In the genomic region with DNA sequence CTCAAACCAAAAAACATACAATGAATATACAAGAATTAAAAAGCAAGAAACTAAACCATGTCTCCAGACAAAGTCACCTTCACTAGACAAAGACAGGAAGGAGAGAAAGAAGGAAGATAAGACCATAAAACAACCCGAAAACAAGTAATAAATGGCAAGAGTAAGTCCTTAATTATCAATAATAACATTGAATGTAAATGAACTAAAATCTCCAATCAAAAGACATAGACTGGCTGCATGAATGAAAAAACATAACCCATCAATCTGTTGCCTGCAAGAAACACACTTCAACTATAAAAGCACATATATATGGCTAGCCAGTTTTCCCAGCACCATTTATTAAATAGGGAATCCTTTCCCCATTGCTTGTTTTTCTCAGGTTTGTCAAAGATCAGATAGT, we compare ENCODE assay signal across 29 cellular contexts.
DNase-seq lines count a peak whose midpoint lies in the region; ATAC-seq, FAIRE-seq and TF ChIP-seq lines count a peak whose summit lies in the region.
"Had no signal": no experiment of that assay in that cellular context is flagged by ENCODE, and none has a peak within 500 bp of the region (broad histone marks: within the 10 kb centered on the region; RNA-seq: fewer than 3 reads in every experiment).

No MANE protein-coding gene starts in this region.

- no peak for TF ChIP-seq POLR2A in K562 (conservative IDR thresholded peaks at IDR 0.05)

- no peak for TF ChIP-seq RAD21 in K562 (CRISPR knock-in tag; conservative IDR thresholded peaks at IDR 0.05 in 1 of 2, IDR thresholded peaks at IDR 0.05 in 1 of 2)

- no peak for ATAC-seq in K562
- ATAC-seq: A549; CD8-positive, alpha-beta T cell had no signal

- H3K36me3 ChIP-seq in K562 (ENCODE audit: control insufficient read depth, insufficient read depth, low read length): no peaks in the 10 kb centered on the region; the same call in 2 of the 3 replicates
- H3K36me3 ChIP-seq: BE2C; BLaER1; BLaER1 treated with 17β-estradiol and CSF1 and Interleukin-3, amounts not matched to agents 10 nM and 100 nM had no signal

- no peak overlapping the region for H3K9ac ChIP-seq in K562 (ENCODE audit: insufficient read depth in 1 of 2, low read depth in 2 of 2, low read length in 2 of 2)
- H3K9ac ChIP-seq: BLaER1; BLaER1 treated with 17β-estradiol and CSF1 and Interleukin-3, amounts not matched to agents 10 nM and 100 nM had no signal

- no peak overlapping the region for H2AFZ ChIP-seq in K562 (ENCODE audit: low read depth, low read length)

- H3K4me1 ChIP-seq in K562 (replicated peaks in 1 of 2; ENCODE audit: control insufficient read depth in 2 of 2, insufficient read depth in 2 of 2, low read length in 2 of 2): no peaks in the 10 kb centered on the region
- H3K4me1 ChIP-seq: A549; BE2C; BLaER1; BLaER1 treated with 17β-estradiol and CSF1 and Interleukin-3, amounts not matched to agents 10 nM and 100 nM; Caco-2 had no signal

- no peaks in the 10 kb centered on the region for H4K20me1 ChIP-seq in K562 (replicated peaks; ENCODE audit: control insufficient read depth, insufficient read depth, low read length)
- H4K20me1 ChIP-seq: BLaER1; BLaER1 treated with 17β-estradiol and CSF1 and Interleukin-3, amounts not matched to agents 10 nM and 100 nM had no signal

- POLR2A ChIA-PET in K562 (lab: Yijun Ruan, JAX): no interaction called here

- no peaks in the 10 kb centered on the region for H3K79me2 ChIP-seq in K562 (ENCODE audit: control insufficient read depth, insufficient read depth, low read length)

- no peak overlapping the region for H3K4me2 ChIP-seq in K562 (ENCODE audit: insufficient read depth, low read length)
- H3K4me2 ChIP-seq: A549; BLaER1; BLaER1 treated with 17β-estradiol and CSF1 and Interleukin-3, amounts not matched to agents 10 nM and 100 nM had no signal

- intact Hi-C loops in K562 (cut with micrococcal nuclease): no loop called here

- no peaks in the 10 kb centered on the region for H3K9me1 ChIP-seq in K562 (ENCODE audit: control insufficient read depth, insufficient read depth, low read length)

- peaks cover 3% of the 10 kb centered on the region for H3K9me3 ChIP-seq in K562 (replicated peaks; ENCODE audit: control insufficient read depth, insufficient read depth, low read depth, low read length)
- H3K9me3 ChIP-seq: A549, BE2C, Caco-2 had no signal

- CTCF ChIA-PET in K562 (lab: Yijun Ruan, JAX; ENCODE audit: low intra/inter-chr PET ratio): no interaction called here

- WGBS in K562 (ENCODE audit: insufficient coverage, low coverage, missing lambda C conversion rate): 59% methylated on average over 1 of the region's 1 CpG

- BruUV-seq in K562 (replicated peaks; lab: Mats Ljungman, UMichigan): no TSS peak

- H3K4me3 ChIP-seq in K562: no peak overlapping the region
- H3K4me3 ChIP-seq: A549; BLaER1; BLaER1 treated with 17β-estradiol and CSF1 and Interleukin-3, amounts not matched to agents 10 nM and 100 nM had no signal

- TF ChIP-seq CTCF in K562 (IDR thresholded peaks at IDR 0.05 in 2 of 3, conservative IDR thresholded peaks at IDR 0.05 in 1 of 3; ENCODE audit: insufficient read depth in 2 of 3, low read depth in 1 of 3, low read length in 3 of 3): no peak

- no peaks in the 10 kb centered on the region for H3K27me3 ChIP-seq in K562 (ENCODE audit: control insufficient read depth in 2 of 2, insufficient read depth in 2 of 2, low read length in 2 of 2)
- H3K27me3 ChIP-seq: BE2C; BLaER1; BLaER1 treated with 17β-estradiol and CSF1 and Interleukin-3, amounts not matched to agents 10 nM and 100 nM had no signal

- H3K27ac ChIP-seq in K562 (ENCODE audit: extremely low read depth, low read depth, low read length): no peak overlapping the region
- H3K27ac ChIP-seq: 22Rv1; A549; BLaER1; BLaER1 treated with 17β-estradiol and CSF1 and Interleukin-3, amounts not matched to agents 10 nM and 100 nM; C4-2B had no signal

- TF ChIP-seq EP300 in K562 (IDR thresholded peaks at IDR 0.05; ENCODE audit: low read length): no peak

- in situ Hi-C loops in K562 (cut with MboI): no loop called here

- no peak for DNase-seq in K562 (ENCODE audit: extremely low read depth in 1 of 4, low spot score in 3 of 4)
- no peak for DNase-seq in nucleus accumbens (lab: John Stamatoyannopoulos, UW)
- DNase-seq: 8988T; ACHN; AML-193; BE2C; C1 segment of cervical spinal cord; Caco-2; Calu3; CD4-positive, alpha-beta memory T cell; CD4-positive, alpha-beta T cell; CD4-positive, CD25-positive, alpha-beta regulatory T cell; CD8-positive, alpha-beta memory T cell; CD8-positive, alpha-beta T cell; COR-L47; DMS 273 treated with DMSO at 0.1 percent for 48 hours; DMS153; DMS53; DMS79; DMS79 treated with DMSO at 0.1 percent for 48 hours; DND-41; EL had no signal

- FAIRE-seq in K562 (lab: Jason Lieb, UNC): no peak
- FAIRE-seq: A204.1, A549, D721Med had no signal

TF ChIP-seq in K562, 482 proteins besides CTCF, POLR2A, EP300 and RAD21:
- no peak for TF ChIP-seq KDM2B (CRISPR knock-in tag; IDR thresholded peaks at IDR 0.05)
- TF ChIP-seq ZNF354B (CRISPR knock-in tag; IDR thresholded peaks at IDR 0.05): 0 out of 2 replicates have a peak, but pooled peaks have one; percentile 60
- peak; percentile 95 for TF ChIP-seq ZNF507 (tag; conservative IDR thresholded peaks at IDR 0.05)
